16 cellular contexts compared by ENCODE assay signal in the genomic region with DNA sequence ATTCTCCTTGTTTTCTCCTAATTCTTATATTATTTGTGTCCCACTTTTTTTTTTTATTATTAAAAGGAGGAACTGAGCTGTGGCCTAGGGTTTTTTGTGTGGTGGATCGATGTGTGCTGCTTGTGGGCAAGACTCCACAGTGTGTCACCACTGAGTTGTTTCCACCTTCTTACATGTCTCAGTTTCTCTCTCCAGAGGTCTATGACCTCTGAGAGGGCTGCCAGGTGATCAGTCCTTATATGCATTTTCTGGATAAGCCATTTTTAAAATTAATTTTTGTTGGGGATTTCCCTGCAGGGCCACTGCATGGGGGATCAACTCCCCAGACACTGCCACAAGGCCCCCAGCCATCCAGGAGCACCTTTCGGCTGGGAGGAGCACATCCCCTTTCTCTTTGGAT. TPM values are rescaled to one million over a fixed set of nuclear protein-coding genes. Genes with fewer than 3 reads are reported as not detected.
"Had no signal": no experiment of that assay in that cellular context is flagged by ENCODE, and none has a peak within 500 bp of the region (broad histone marks: within the 10 kb centered on the region; RNA-seq: fewer than 3 reads in every experiment).

No MANE protein-coding gene starts in this region.

- H3K36me3 Mint-ChIP-seq: immature natural killer cell had no signal

- H3K27me3 ChIP-seq: esophagus muscularis mucosa, tibial nerve had no signal

- DNase-seq: activated CD4-positive, alpha-beta T cell treated with anti-CD3 and anti-CD28 coated beads for 48 hours; activated gamma-delta T cell; activated T-cell treated with anti-CD3 and anti-CD28 coated beads, Interleukin-2, amount 50 U/mL, for 1 hour; immature natural killer cell; left cardiac atrium; lower lobe of right lung; midbrain; naive B cell; stimulated activated CD4-positive, alpha-beta T cell treated with anti-CD3 and anti-CD28 coated beads, Interleukin-4, amount 100 ng/mL, for 24 hours had no signal

- H3K4me1 Mint-ChIP-seq: immature natural killer cell had no signal

- H3K4me3 Mint-ChIP-seq: immature natural killer cell, naive B cell had no signal

- H3K4me3 ChIP-seq: esophagus muscularis mucosa, lower lobe of right lung, tibial nerve had no signal

- H3K36me3 ChIP-seq: esophagus muscularis mucosa, lower lobe of right lung, tibial nerve had no signal

- H3K4me1 ChIP-seq: esophagus muscularis mucosa, lower lobe of right lung, parathyroid adenoma, tibial nerve had no signal

- ATAC-seq: left cardiac atrium, lower lobe of right lung had no signal

- H2AFZ ChIP-seq: parathyroid adenoma had no signal

- H3K79me2 ChIP-seq: parathyroid adenoma had no signal

- H3K9me3 ChIP-seq: esophagus muscularis mucosa, lower lobe of right lung, tibial nerve had no signal

- H3K27ac ChIP-seq: esophagus muscularis mucosa, lower lobe of right lung, parathyroid adenoma, tibial nerve had no signal

- H3K27ac Mint-ChIP-seq: immature natural killer cell had no signal

RNA-seq across cellular contexts. Expression of a gene that starts 27.8 kb away (rescaled TPM):
- total RNA-seq: astrocyte; esophagus muscularis mucosa; fibroblast of villous mesenchyme; left cardiac atrium; lower lobe of right lung; renal cortical epithelial cell; T-helper 1 cell treated with Interleukin-12 subunit alpha and Interleukin-12 subunit beta and Interleukin-4 antibody, amounts not matched to agents 30 ng/mL and 1 ng/mL, for 36 hours; tibial nerve had no signal
- polyA plus RNA-seq: immature natural killer cell had no signal

RNA-seq across cellular contexts. Expression of a gene that starts 44.4 kb away (rescaled TPM):
- total RNA-seq: fibroblast of villous mesenchyme had no signal
- polyA plus RNA-seq: immature natural killer cell had no signal
